Comparison of ENCODE assay signal across 2 cellular contexts in genomic region chr5:168106008-168106761, GRCh38.
TF ChIP-seq lines count a peak whose summit lies in the region.

No MANE protein-coding gene starts in this region.

TF ChIP-seq in IMR-90, 13 proteins besides CTCF, POLR2A, EP300 and RAD21:
- TF ChIP-seq ELK1 (IDR thresholded peaks at IDR 0.05; ENCODE audit: borderline replicate concordance, low read depth, low read length), result no peak
- TF ChIP-seq MAZ (IDR thresholded peaks at IDR 0.05; ENCODE audit: borderline replicate concordance, low read depth, low read length), result no peak
- no peak for TF ChIP-seq CEBPB (IDR thresholded peaks at IDR 0.05; ENCODE audit: low read depth, low read length)
- TF ChIP-seq NFE2L2 (IDR thresholded peaks at IDR 0.05; ENCODE audit: low read depth, low read length), result no peak
- no peak for TF ChIP-seq CHD1 (IDR thresholded peaks at IDR 0.05; ENCODE audit: low read depth, low read length)
- no peak for TF ChIP-seq MAFK (IDR thresholded peaks at IDR 0.05; ENCODE audit: low read depth, low read length)
- TF ChIP-seq RCOR1 (IDR thresholded peaks at IDR 0.05; ENCODE audit: insufficient replicate concordance, low read length), result no peak
- no peak for TF ChIP-seq RFX5 (IDR thresholded peaks at IDR 0.05; ENCODE audit: low read depth, low read length)
- no peak for TF ChIP-seq BHLHE40 (IDR thresholded peaks at IDR 0.05; ENCODE audit: low read depth, low read length)
- TF ChIP-seq SMC3 (IDR thresholded peaks at IDR 0.05; ENCODE audit: low read depth, low read length), result no peak
- no peak for TF ChIP-seq USF2 (IDR thresholded peaks at IDR 0.05; ENCODE audit: low read depth, low read length)
- TF ChIP-seq FOS (IDR thresholded peaks at IDR 0.05; ENCODE audit: low read depth, low read length), result no peak
- TF ChIP-seq MXI1 (IDR thresholded peaks at IDR 0.05; ENCODE audit: borderline replicate concordance, low read depth, low read length), result no peak
TF ChIP-seq in IMR-90: peak in this region for 0.

TF ChIP-seq in neural cell, 6 proteins besides CTCF, POLR2A, EP300 and RAD21 (continued from another document):
- TF ChIP-seq REST (IDR thresholded peaks at IDR 0.05; ENCODE audit: borderline replicate concordance) (no peak), TAF1 (IDR thresholded peaks at IDR 0.05; ENCODE audit: low read depth) (no peak), SMC3 (conservative IDR thresholded peaks at IDR 0.05; ENCODE audit: poor library complexity) (no peak), EZH2 (IDR thresholded peaks at IDR 0.05; ENCODE audit: borderline replicate concordance, insufficient read depth, low read length, poor library complexity, severe bottlenecking) (no peak)
